Comparison of ENCODE assay signal across 11 cellular contexts in genomic region chr5:5658226-5658625, GRCh38.
DNase-seq lines count a peak whose midpoint lies in the region; ATAC-seq and TF ChIP-seq lines count a peak whose summit lies in the region.
"Had no signal": no experiment of that assay in that cellular context is flagged by ENCODE, and none has a peak within 500 bp of the region (broad histone marks: within the 10 kb centered on the region; RNA-seq: fewer than 3 reads in every experiment).

No MANE protein-coding gene starts in this region.

- no peaks in the 10 kb centered on the region for H3K23me2 ChIP-seq in H9 (ENCODE audit: insufficient read length, low read depth, low read length, poor library complexity, severe bottlenecking)

- H3K9me3 ChIP-seq in adrenal gland (replicated peaks in 1 of 3) (no peaks in the 10 kb centered on the region), tibial artery (no peaks in the 10 kb centered on the region), H9 (ENCODE audit: control insufficient read depth, low read depth, low read length) (no peaks in the 10 kb centered on the region)

- no peak overlapping the region for H4K8ac ChIP-seq in H9 (replicated peaks; ENCODE audit: insufficient read length, low read depth, low read length)

- H2AFZ ChIP-seq in H9 (ENCODE audit: low read length): no peak overlapping the region

- no peaks in the 10 kb centered on the region for H3K27me3 Mint-ChIP-seq in H9 (ENCODE audit: low read depth)

- H4K20me1 ChIP-seq in H9 (ENCODE audit: control insufficient read depth, insufficient read depth, insufficient read length): no peaks in the 10 kb centered on the region

- intact Hi-C loops in adrenal gland (cut with DNase I) (no loop called here), tibial artery (cut with DNase I; ENCODE audit: low total_unique reads) (loop anchor here (5.0 kb wide), 1 partner anchor 86 kb away; no protein-coding TSS in a partner anchor)

- H3K27ac Mint-ChIP-seq in H9: no peak overlapping the region

- H2BK12ac ChIP-seq in H9 (ENCODE audit: insufficient read length, low read depth, low read length): no peak overlapping the region

- peak overlapping the region in 4 of 5 donors; percentile 33 to 57 (median 37) for H3K27ac ChIP-seq in adrenal gland
- H3K27ac ChIP-seq in tibial artery: peak overlapping the region; percentile 64 to 71
- no peak overlapping the region for H3K27ac ChIP-seq in H9 (ENCODE audit: insufficient read length, low read depth, low read length)

- 18 to 37% (median 21%) methylated on average over 4 of the region's 4 CpGs for WGBS in adrenal gland, 4 donors
- no CpG with 5 or more reads among the region's 4 CpGs for WGBS in H9 (ENCODE audit: extremely low coverage, insufficient read length, low lambda C conversion rate)

- H3K36me3 ChIP-seq in adrenal gland (replicated peaks in 1 of 2) (no peaks in the 10 kb centered on the region), tibial artery (no peaks in the 10 kb centered on the region)

- no peaks in the 10 kb centered on the region for H3K36me3 Mint-ChIP-seq in H9 (ENCODE audit: insufficient read depth in 1 of 3, low read depth in 3 of 3)

- H3T11ph ChIP-seq in H9 (ENCODE audit: low read length): no peak overlapping the region

- H2BK5ac ChIP-seq in H9 (ENCODE audit: insufficient read length, low read length): no peak overlapping the region

- H3K18ac ChIP-seq in H9 (ENCODE audit: insufficient read length, low read depth, low read length): no peak overlapping the region

- H3K4me3 Mint-ChIP-seq in H9: no peak overlapping the region

- no peak overlapping the region for H2BK120ac ChIP-seq in H9 (ENCODE audit: low read depth, low read length, poor library complexity, severe bottlenecking)

- no peak overlapping the region for H3K23ac ChIP-seq in H9 (ENCODE audit: insufficient read length, low read depth, low read length)

- H3K79me1 ChIP-seq in H9 (ENCODE audit: insufficient read depth, low read depth, low read length, poor library complexity, severe bottlenecking): no peaks in the 10 kb centered on the region

- no peak overlapping the region for H3K4ac ChIP-seq in H9 (ENCODE audit: low read depth, low read length)

- 0 out of 4 replicates have a peak, but pooled peaks cover 0 to 2% of the 10 kb centered on the region in 2 experiments for H3K4me1 Mint-ChIP-seq in H9

- ATAC-seq in GM21515 (IDR thresholded peaks at IDR 0.05; ENCODE audit: unreplicated experiment): peak; percentile 82
- ATAC-seq: K562, Panc1 had no signal

- H3K4me2 ChIP-seq in H9 (ENCODE audit: insufficient read depth, insufficient read length, low read length): no peak overlapping the region

- H2AK5ac ChIP-seq in H9 (ENCODE audit: insufficient read length, low read length): no peak overlapping the region

- H3K56ac ChIP-seq in H9 (ENCODE audit: insufficient read length, low read depth, low read length): no peak overlapping the region

- H3K79me2 ChIP-seq in H9 (ENCODE audit: insufficient read depth, low read length): no peaks in the 10 kb centered on the region

- peak; percentile 76 to 91 (median 85) for DNase-seq in adrenal gland
- peak; percentile 5 for DNase-seq in hepatic stellate cell (ENCODE audit: low spot score)
- DNase-seq in tibial artery: peak; percentile 82 to 86
- DNase-seq in H9: no peak
- DNase-seq in activated naive CD4-positive, alpha-beta T cell treated with Interleukin-2 at 50 U/mL for 16 hours: no peak
- no peak for DNase-seq in NCI-H526 (lab: John Stamatoyannopoulos, UW)
- no peak for DNase-seq in NCI-H345 (lab: John Stamatoyannopoulos, UW)
- DNase-seq: dermis blood vessel endothelial cell had no signal

- TF ChIP-seq CTCF in adrenal gland (IDR thresholded peaks at IDR 0.05): no peak
- TF ChIP-seq CTCF in tibial artery (IDR thresholded peaks at IDR 0.05): no peak
- no peak for TF ChIP-seq CTCF in H9 (conservative IDR thresholded peaks at IDR 0.05)

- H4K91ac ChIP-seq in H9 (ENCODE audit: insufficient read length, low read depth, low read length): no peak overlapping the region

- H3K9ac ChIP-seq in H9 (ENCODE audit: extremely low read depth, insufficient read length, low read length): no peak overlapping the region

- TF ChIP-seq POLR2A in adrenal gland (IDR thresholded peaks at IDR 0.05): peak in 1 of 2 donors; percentile 20

- no peak overlapping the region for H4K5ac ChIP-seq in H9 (ENCODE audit: insufficient read length, low read depth, low read length)

- H3K9me3 Mint-ChIP-seq in H9: no peaks in the 10 kb centered on the region

- H3K4me3 ChIP-seq in adrenal gland (peak overlapping the region in 1 of 4 donors; percentile 49), tibial artery (peak overlapping the region; percentile 40 to 47)
- H3K4me3 ChIP-seq: K562 had no signal

- no peak overlapping the region for H2BK15ac ChIP-seq in H9 (ENCODE audit: low read depth, low read length)

- H3K4me1 ChIP-seq in adrenal gland (replicated peaks in 1 of 2) (peaks cover 0 to 3% of the 10 kb centered on the region in 2 donors), tibial artery (peaks cover 0 to 18% (median 3%) of the 10 kb centered on the region in 4 donors), H9 (ENCODE audit: insufficient read depth, low read length) (no peaks in the 10 kb centered on the region)

- no peak overlapping the region for H2BK20ac ChIP-seq in H9 (ENCODE audit: low read depth, low read length, poor library complexity, severe bottlenecking)

- no peak overlapping the region for H3K14ac ChIP-seq in H9 (ENCODE audit: insufficient read depth, low read length)

- no peaks in the 10 kb centered on the region for H3K27me3 ChIP-seq in adrenal gland
- no peaks in the 10 kb centered on the region for H3K27me3 ChIP-seq in tibial artery
- no peaks in the 10 kb centered on the region for H3K27me3 ChIP-seq in H9 (ENCODE audit: insufficient read depth, low read length)

Comparison
In these comparisons a context has a peak if more than half of its experiments do, and no peak if none do; other contexts are left out.
1. DNase-seq: peak in adrenal gland (7 of 7), hepatic stellate cell (single experiment) and tibial artery (2 of 2); none in H9 (single experiment), activated naive CD4-positive, alpha-beta T cell treated with Interleukin-2 at 50 U/mL for 16 hours (single experiment), NCI-H526 (0 of 2) and NCI-H345 (single experiment).